ENCODE assay signal across 16 cellular contexts in genomic region chr15:71313806-71314205, GRCh38.
DNase-seq lines count a peak whose midpoint lies in the region; ATAC-seq and TF ChIP-seq lines count a peak whose summit lies in the region.
"Had no signal": no experiment of that assay in that cellular context is flagged by ENCODE, and none has a peak within 500 bp of the region (broad histone marks: within the 10 kb centered on the region; RNA-seq: fewer than 3 reads in every experiment).

No MANE protein-coding gene starts in this region.

- H3K4me3 ChIP-seq in choroid plexus epithelial cell (ENCODE audit: low read depth, low read length), result no peak overlapping the region
- H3K4me3 ChIP-seq: GM12878, HAP-1 had no signal

- TF ChIP-seq CTCF in choroid plexus epithelial cell (conservative IDR thresholded peaks at IDR 0.05; ENCODE audit: low read depth, low read length), result no peak

- ATAC-seq in GM19455 (IDR thresholded peaks at IDR 0.05; ENCODE audit: unreplicated experiment), result no peak
- ATAC-seq: CD8-positive, alpha-beta T cell; GM12878 had no signal

- DNase-seq in Daoy (ENCODE audit: low read depth) (peak; percentile 12), NCI-H82 treated with DMSO at 0.1 percent for 48 hours (lab: John Stamatoyannopoulos, UW; ENCODE audit: unreplicated experiment) (peak; percentile 35), choroid plexus epithelial cell (ENCODE audit: low read depth) (peak; percentile 49), non-pigmented ciliary epithelial cell (ENCODE audit: low read depth) (peak; percentile 56), NCI-H510A (lab: John Stamatoyannopoulos, UW) (no peak), globus pallidus (ENCODE audit: low spot score) (no peak)
- DNase-seq: ACHN; BE2C; CD8-positive, alpha-beta T cell; DMS 273 treated with DMSO at 0.1 percent for 48 hours; Kasumi-1; NCI-H2029; OCI-M1 had no signal

Comparison
In these comparisons a context has a peak if more than half of its experiments do, and no peak if none do; other contexts are left out.
1. DNase-seq: peak in Daoy (single experiment), NCI-H82 treated with DMSO at 0.1 percent for 48 hours (single experiment), choroid plexus epithelial cell (single experiment) and non-pigmented ciliary epithelial cell (single experiment); none in NCI-H510A (single experiment) and globus pallidus (single experiment).